In genomic region chr12:99380701-99381100, GRCh38 we compare ENCODE assay signal across 31 cellular contexts.
"Had no signal": no experiment of that assay in that cellular context is flagged by ENCODE, and none has a peak within 500 bp of the region (broad histone marks: within the 10 kb centered on the region; RNA-seq: fewer than 3 reads in every experiment).

No MANE protein-coding gene starts in this region.

- H3K27me3 ChIP-seq: adrenal gland, body of pancreas, brain microvascular endothelial cell, breast epithelium had no signal

- H3K36me3 Mint-ChIP-seq: activated CD8-positive, alpha-beta memory T cell treated with anti-CD3 and anti-CD28 coated beads, Interleukin-2, amount 10 ng/mL, durations not matched to agents 7 days and 5 days; activated naive CD4-positive, alpha-beta T cell treated with anti-CD3 and anti-CD28 coated beads, Interleukin-2, amount 50 U/mL, for 72 hours; activated naive CD8-positive, alpha-beta T cell treated with anti-CD3 and anti-CD28 coated beads for 36 hours had no signal

- H3K4me3 Mint-ChIP-seq: activated B cell treated with CpG ODN at 0.5 μM for 24 hours; activated CD4-positive, alpha-beta memory T cell treated with anti-CD3 and anti-CD28 coated beads, Interleukin-2, amount 10 ng/mL, durations not matched to agents 7 days and 5 days; activated CD4-positive, alpha-beta T cell treated with anti-CD3 and anti-CD28 coated beads, Interleukin-2, amount 10 ng/mL, durations not matched to agents 7 days and 5 days; activated CD8-positive, alpha-beta memory T cell treated with anti-CD3 and anti-CD28 coated beads, Interleukin-2, amount 10 ng/mL, durations not matched to agents 7 days and 5 days; activated CD8-positive, alpha-beta T cell treated with anti-CD3 and anti-CD28 coated beads, Interleukin-2, amount 10 ng/mL, durations not matched to agents 7 days and 5 days; activated naive CD8-positive, alpha-beta T cell treated with anti-CD3 and anti-CD28 coated beads for 36 hours; activated T-cell treated with anti-CD3 and anti-CD28 coated beads, Interleukin-2, amount 50 U/mL, for 24 hours; T-helper 1 cell treated with Interleukin-12 subunit alpha and Interleukin-12 subunit beta and Interleukin-4 antibody, amounts not matched to agents 30 μg/mL and 1 μg/mL, for 36 hours; T-helper 2 cell treated with Interferon-gamma antibody and Interleukin-4, amounts not matched to agents 5 μg/mL and 100 μg/mL, for 36 hours had no signal

- H3K27ac ChIP-seq: adrenal gland, body of pancreas, brain microvascular endothelial cell, breast epithelium, VCaP had no signal

- DNase-seq: activated B cell treated with CpG ODN at 0.5 μM for 24 hours; activated CD4-positive, alpha-beta memory T cell treated with anti-CD3 and anti-CD28 coated beads, Interleukin-2, amount 10 ng/mL, durations not matched to agents 7 days and 5 days; activated CD4-positive, alpha-beta T cell treated with anti-CD3 and anti-CD28 coated beads for 48 hours; activated CD4-positive, alpha-beta T cell treated with anti-CD3 and anti-CD28 coated beads, Interleukin-2, amount 10 ng/mL, durations not matched to agents 7 days and 5 days; activated CD4-positive, alpha-beta T cell treated with anti-CD3 and anti-CD28 coated beads, Interleukin-2, amount 50 U/mL, for 48 hours; activated CD4-positive, CD25-positive, alpha-beta regulatory T cell treated with anti-CD3 and anti-CD28 coated beads, Interleukin-2, amount 50 U/mL, for 72 hours; activated CD8-positive, alpha-beta memory T cell treated with anti-CD3 and anti-CD28 coated beads for 24 hours; activated CD8-positive, alpha-beta memory T cell treated with anti-CD3 and anti-CD28 coated beads, Interleukin-2, amount 10 ng/mL, durations not matched to agents 7 days and 5 days; activated CD8-positive, alpha-beta memory T cell treated with anti-CD3 and anti-CD28 coated beads, Interleukin-2, amount 50 U/mL, for 48 hours; activated CD8-positive, alpha-beta T cell treated with anti-CD3 and anti-CD28 coated beads, Interleukin-2, amount 10 ng/mL, durations not matched to agents 7 days and 5 days; activated effector memory CD4-positive, alpha-beta T cell treated with Interleukin-2 at 50 U/mL for 16 hours; activated gamma-delta T cell; activated naive CD4-positive, alpha-beta T cell treated with anti-CD3 and anti-CD28 coated beads, Interleukin-2, amount 50 U/mL, for 16 hours; activated naive CD4-positive, alpha-beta T cell treated with Interleukin-2 at 50 U/mL for 16 hours; activated naive CD8-positive, alpha-beta T cell treated with anti-CD3 and anti-CD28 coated beads for 36 hours; activated T-cell treated with anti-CD3 and anti-CD28 coated beads, Interleukin-2, amount 50 U/mL, for 24 hours; activated T-cell treated with anti-CD3 and anti-CD28 coated beads, Interleukin-2, amount 50 U/mL, for 48 hours; adrenal gland; amniotic stem cell; aorta; body of pancreas; brain microvascular endothelial cell; central memory CD4-positive, alpha-beta T cell; T-helper 2 cell; T-helper 9 cell had no signal

- H3K9me3 ChIP-seq: adrenal gland, body of pancreas, breast epithelium had no signal

- H3K4me3 ChIP-seq: adrenal gland, body of pancreas, breast epithelium had no signal

- H3K9me3 Mint-ChIP-seq: activated B cell treated with CpG ODN at 0.5 μM for 24 hours; activated CD4-positive, alpha-beta memory T cell treated with anti-CD3 and anti-CD28 coated beads, Interleukin-2, amount 10 ng/mL, durations not matched to agents 7 days and 5 days; activated naive CD8-positive, alpha-beta T cell treated with anti-CD3 and anti-CD28 coated beads for 36 hours; activated T-helper 2 cell treated with anti-CD3 and anti-CD28 coated beads, Interferon-gamma antibody, Interleukin-2, Interleukin-4, amounts not matched to agents 10 μg/mL and 5 μg/mL and 100 μg/mL, durations not matched to agents 14 hours and 24 hours and 36 hours; T-helper 2 cell treated with Interferon-gamma antibody and Interleukin-4, amounts not matched to agents 5 μg/mL and 100 μg/mL, for 36 hours had no signal

- H3K4me1 Mint-ChIP-seq: activated B cell treated with CpG ODN at 0.5 μM for 24 hours; activated CD4-positive, alpha-beta T cell treated with anti-CD3 and anti-CD28 coated beads, Interleukin-2, amount 10 ng/mL, durations not matched to agents 7 days and 5 days; activated naive CD8-positive, alpha-beta T cell treated with anti-CD3 and anti-CD28 coated beads for 36 hours had no signal

- H3K27ac Mint-ChIP-seq: activated B cell treated with CpG ODN at 0.5 μM for 24 hours; activated CD4-positive, alpha-beta memory T cell treated with anti-CD3 and anti-CD28 coated beads, Interleukin-2, amount 10 ng/mL, durations not matched to agents 7 days and 5 days; activated CD4-positive, alpha-beta T cell treated with anti-CD3 and anti-CD28 coated beads, Interleukin-2, amount 10 ng/mL, durations not matched to agents 7 days and 5 days; activated CD8-positive, alpha-beta memory T cell treated with anti-CD3 and anti-CD28 coated beads, Interleukin-2, amount 10 ng/mL, durations not matched to agents 7 days and 5 days; activated CD8-positive, alpha-beta T cell treated with anti-CD3 and anti-CD28 coated beads, Interleukin-2, amount 10 ng/mL, durations not matched to agents 7 days and 5 days; activated naive CD4-positive, alpha-beta T cell treated with anti-CD3 and anti-CD28 coated beads, Interleukin-2, amount 50 U/mL, for 72 hours; activated naive CD8-positive, alpha-beta T cell treated with anti-CD3 and anti-CD28 coated beads for 36 hours; activated T-cell treated with anti-CD3 and anti-CD28 coated beads, Interleukin-2, amount 50 U/mL, for 24 hours; activated T-helper 2 cell treated with anti-CD3 and anti-CD28 coated beads, Interferon-gamma antibody, Interleukin-2, Interleukin-4, amounts not matched to agents 10 μg/mL and 5 μg/mL and 100 μg/mL, durations not matched to agents 14 hours and 24 hours and 36 hours; T-helper 1 cell treated with Interleukin-12 subunit alpha and Interleukin-12 subunit beta and Interleukin-4 antibody, amounts not matched to agents 30 μg/mL and 1 μg/mL, for 36 hours; T-helper 2 cell treated with Interferon-gamma antibody and Interleukin-4, amounts not matched to agents 5 μg/mL and 100 μg/mL, for 36 hours had no signal

- ATAC-seq: activated CD8-positive, alpha-beta memory T cell treated with anti-CD3 and anti-CD28 coated beads, Interleukin-2, amount 10 ng/mL, durations not matched to agents 7 days and 5 days; activated CD8-positive, alpha-beta T cell treated with anti-CD3 and anti-CD28 coated beads, Interleukin-2, amount 10 ng/mL, durations not matched to agents 7 days and 5 days; activated naive CD4-positive, alpha-beta T cell treated with anti-CD3 and anti-CD28 coated beads, Interleukin-2, amount 50 U/mL, for 72 hours; body of pancreas had no signal

- H3K36me3 ChIP-seq: adrenal gland, brain microvascular endothelial cell, breast epithelium had no signal

- H3K4me1 ChIP-seq: adrenal gland, body of pancreas, breast epithelium had no signal

- H3K27me3 Mint-ChIP-seq: activated B cell treated with CpG ODN at 0.5 μM for 24 hours; activated CD4-positive, alpha-beta memory T cell treated with anti-CD3 and anti-CD28 coated beads, Interleukin-2, amount 10 ng/mL, durations not matched to agents 7 days and 5 days; activated CD4-positive, alpha-beta T cell treated with anti-CD3 and anti-CD28 coated beads, Interleukin-2, amount 10 ng/mL, durations not matched to agents 7 days and 5 days; activated CD8-positive, alpha-beta memory T cell treated with anti-CD3 and anti-CD28 coated beads, Interleukin-2, amount 10 ng/mL, durations not matched to agents 7 days and 5 days; activated naive CD8-positive, alpha-beta T cell treated with anti-CD3 and anti-CD28 coated beads for 36 hours; activated T-cell treated with anti-CD3 and anti-CD28 coated beads, Interleukin-2, amount 50 U/mL, for 24 hours had no signal
